13 cellular contexts compared by ENCODE assay signal in the genomic region with DNA sequence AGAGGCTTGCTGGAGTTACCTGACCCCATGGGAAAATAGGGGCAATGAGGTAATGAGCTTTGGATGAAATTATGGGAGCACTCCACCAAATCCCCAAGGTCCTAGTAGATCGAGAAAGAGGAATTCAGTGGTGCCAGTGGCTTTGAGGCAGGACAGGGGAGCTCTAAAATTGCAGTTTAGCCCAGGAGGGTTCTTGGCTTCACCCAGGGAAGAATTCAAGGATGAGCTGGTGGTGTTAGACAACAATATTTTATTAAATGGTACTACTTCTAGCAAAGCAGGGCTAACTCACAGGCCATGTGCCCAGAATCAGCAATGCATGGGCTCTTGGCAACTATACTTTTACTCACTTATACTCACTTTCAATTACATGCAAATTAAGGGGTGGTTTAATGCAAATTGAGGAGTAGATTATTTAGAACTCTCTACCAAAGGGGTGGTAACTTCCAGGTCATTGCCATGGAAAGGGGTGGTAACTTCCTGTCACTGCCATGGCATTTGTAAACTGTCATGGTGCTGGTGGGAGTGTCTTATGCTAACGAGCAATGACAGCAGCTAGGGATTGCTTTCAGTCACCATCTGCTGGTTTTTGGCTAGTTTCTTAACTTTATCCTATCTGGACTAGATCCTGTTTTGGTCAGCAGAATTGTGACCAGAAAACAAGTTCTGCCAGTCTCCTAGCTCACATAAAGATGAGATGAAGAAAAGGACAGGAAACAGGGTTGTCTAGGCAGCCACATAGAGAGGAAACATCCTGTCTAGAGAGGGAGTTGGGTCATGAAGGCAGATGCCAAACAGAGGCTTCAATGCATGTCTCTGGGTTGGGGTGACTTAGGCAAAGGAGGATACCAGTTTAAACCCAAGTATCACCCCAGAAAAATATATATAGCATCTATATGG.
DNase-seq lines count a peak whose midpoint lies in the region; ATAC-seq and TF ChIP-seq lines count a peak whose summit lies in the region.
"Had no signal": no experiment of that assay in that cellular context is flagged by ENCODE, and none has a peak within 500 bp of the region (broad histone marks: within the 10 kb centered on the region; RNA-seq: fewer than 3 reads in every experiment).

No MANE protein-coding gene starts in this region.

- no peaks in the 10 kb centered on the region for H3K27me3 ChIP-seq in CD4-positive, alpha-beta T cell (ENCODE audit: control insufficient read depth, insufficient read depth, low read length)
- peaks cover 22% of the 10 kb centered on the region for H3K27me3 ChIP-seq in SJSA1 (replicated peaks)
- H3K27me3 ChIP-seq: adrenal gland, stomach had no signal

- peak overlapping the region; percentile 8 for H3K4me3 Mint-ChIP-seq in CD4-positive, alpha-beta T cell
- H3K4me3 Mint-ChIP-seq in mesothelial cell of epicardium, result no peak overlapping the region

- peaks cover 31% of the 10 kb centered on the region for H3K27me3 Mint-ChIP-seq in CD4-positive, alpha-beta T cell
- H3K27me3 Mint-ChIP-seq in mesothelial cell of epicardium (ENCODE audit: low read depth), result no peaks in the 10 kb centered on the region

- no peak overlapping the region for H3K27ac ChIP-seq in CD4-positive, alpha-beta T cell (ENCODE audit: low read depth, low read length)
- no peak overlapping the region for H3K27ac ChIP-seq in SJSA1
- H3K27ac ChIP-seq: adrenal gland, gastrocnemius medialis, stomach had no signal

- H3K27ac Mint-ChIP-seq in CD4-positive, alpha-beta T cell, result peak overlapping the region; percentile 81
- H3K27ac Mint-ChIP-seq in mesothelial cell of epicardium, result no peak overlapping the region

- no peaks in the 10 kb centered on the region for H3K9me3 Mint-ChIP-seq in CD4-positive, alpha-beta T cell
- H3K9me3 Mint-ChIP-seq in mesothelial cell of epicardium, result peaks cover 5% of the 10 kb centered on the region

- H3K4me3 ChIP-seq in SJSA1, result no peak overlapping the region
- H3K4me3 ChIP-seq: adrenal gland, dorsolateral prefrontal cortex, gastrocnemius medialis, stomach had no signal

- peak; percentile 6 for DNase-seq in A172 (ENCODE audit: low spot score)
- DNase-seq in CD4-positive, alpha-beta T cell, result peak in 1 of 10 experiments; percentile 17
- DNase-seq in SJSA1 (ENCODE audit: low read depth in 1 of 2, low spot score in 2 of 2), result peak; percentile 70
- DNase-seq in central memory CD4-positive, alpha-beta T cell, result peak; percentile 35
- no peak for DNase-seq in GM13976 (ENCODE audit: low spot score)
- no peak for DNase-seq in mesothelial cell of epicardium (ENCODE audit: low spot score in 2 of 2, unreplicated experiment in 2 of 2)
- DNase-seq: dorsolateral prefrontal cortex, gastrocnemius medialis, kidney, stomach had no signal

- TF ChIP-seq CTCF in CD4-positive, alpha-beta T cell (IDR thresholded peaks at IDR 0.05), result no peak
- TF ChIP-seq CTCF in GM13976 (IDR thresholded peaks at IDR 0.05; ENCODE audit: borderline replicate concordance, control extremely low read depth, extremely low read depth, insufficient read depth, missing control alignments), result no peak
- TF ChIP-seq CTCF in mesothelial cell of epicardium (IDR thresholded peaks at IDR 0.05; ENCODE audit: unreplicated experiment), result no peak

- no peaks in the 10 kb centered on the region for H3K36me3 ChIP-seq in SJSA1
- H3K36me3 ChIP-seq: adrenal gland, gastrocnemius medialis, stomach had no signal

- intact Hi-C loops in CD4-positive, alpha-beta T cell (cut with DNase I, micrococcal nuclease), result loop anchor here in 1 of 2 experiments (5.0 kb wide), 1 partner anchor 89 kb away; no protein-coding TSS in a partner anchor

- peaks cover 18% of the 10 kb centered on the region for H3K4me1 Mint-ChIP-seq in CD4-positive, alpha-beta T cell (ENCODE audit: low read depth)
- H3K4me1 Mint-ChIP-seq in mesothelial cell of epicardium, result peaks cover 11% of the 10 kb centered on the region

- peaks cover 8% of the 10 kb centered on the region for H3K4me1 ChIP-seq in SJSA1 (replicated peaks)
- H3K4me1 ChIP-seq: adrenal gland, gastrocnemius medialis, stomach had no signal

- no peaks in the 10 kb centered on the region for H3K9me3 ChIP-seq in CD4-positive, alpha-beta T cell (ENCODE audit: control insufficient read depth, low read length)
- peaks cover 12% of the 10 kb centered on the region for H3K9me3 ChIP-seq in SJSA1 (replicated peaks)
- H3K9me3 ChIP-seq: adrenal gland, gastrocnemius medialis, stomach had no signal

- CTCF ChIA-PET in CD4-positive, alpha-beta T cell (lab: Charles Lee), result interaction anchor here (1.4 kb wide), 1 partner anchor 168 kb away, joined by 6 read pairs; no protein-coding TSS in a partner anchor

- in situ Hi-C loops in GM13976 (cut with MboI; ENCODE audit: low sequenced_read_pairs, unreplicated experiment), result no loop called here

- H3K36me3 Mint-ChIP-seq in CD4-positive, alpha-beta T cell (ENCODE audit: low read depth), result no peaks in the 10 kb centered on the region
- H3K36me3 Mint-ChIP-seq in mesothelial cell of epicardium, result no peaks in the 10 kb centered on the region

- POLR2A ChIA-PET in CD4-positive, alpha-beta T cell (lab: Charles Lee), result interaction anchor here (1.8 to 2.0 kb wide), 2 partner anchors 86 to 88 kb away, joined by 6 to 11 read pairs; no protein-coding TSS in a partner anchor

- ATAC-seq in CD4-positive, alpha-beta T cell (ENCODE audit: poor library complexity), result peak; percentile 93
- ATAC-seq in GM21529 (IDR thresholded peaks at IDR 0.05; ENCODE audit: unreplicated experiment) (no peak), HG03460 (IDR thresholded peaks at IDR 0.05; ENCODE audit: unreplicated experiment) (no peak)
- ATAC-seq: gastrocnemius medialis had no signal

Comparison
In these comparisons a context has a peak if more than half of its experiments do, and no peak if none do; other contexts are left out.
1. DNase-seq: peak in A172 (single experiment), SJSA1 (2 of 2) and central memory CD4-positive, alpha-beta T cell (single experiment); none in GM13976 (single experiment) and mesothelial cell of epicardium (0 of 2).